In genomic region chr16:56356276-56357241, GRCh38 we compare ENCODE assay signal across 1 cellular context.
TF ChIP-seq lines count a peak whose summit lies in the region.

No MANE protein-coding gene starts in this region.

TF ChIP-seq in HepG2, 621 proteins besides CTCF, POLR2A, EP300 and RAD21 (continued from another document and continues in another):
- TF ChIP-seq NFAT5 (CRISPR knock-in tag; IDR thresholded peaks at IDR 0.05) (0 out of 2 replicates have a peak, but pooled peaks have one; percentile 50), TSC22D2 (CRISPR knock-in tag; IDR thresholded peaks at IDR 0.05; ENCODE audit: borderline replicate concordance) (no peak), ZKSCAN1 (IDR thresholded peaks at IDR 0.05; ENCODE audit: low read length) (peak; percentile 43; the same call in 1 of the 2 replicates), ATF5 (CRISPR knock-in tag; IDR thresholded peaks at IDR 0.05; ENCODE audit: low read depth) (no peak), PAF1 (CRISPR knock-in tag; IDR thresholded peaks at IDR 0.05) (no peak), HNRNPH1 (optimal IDR thresholded peaks at IDR 0.05; ENCODE audit: low read depth, low read length) (no peak), GABPB1 (CRISPR knock-in tag; IDR thresholded peaks at IDR 0.05) (peak; percentile 82), ZBED4 (CRISPR knock-in tag; IDR thresholded peaks at IDR 0.05; ENCODE audit: borderline replicate concordance) (peak; percentile 68; the same call in 1 of the 2 replicates), PATZ1 (CRISPR knock-in tag; IDR thresholded peaks at IDR 0.05) (peak; percentile 79), DBP (CRISPR knock-in tag; IDR thresholded peaks at IDR 0.05; ENCODE audit: not compliant biosample characterization) (peak; percentile 62), TOE1 (CRISPR knock-in tag; IDR thresholded peaks at IDR 0.05) (peak; percentile 64; the same call in 1 of the 2 replicates), AGO1 (IDR thresholded peaks at IDR 0.05; ENCODE audit: low read depth, low read length, poor library complexity, severe bottlenecking) (peak; percentile 75), ZNF382 (CRISPR knock-in tag; IDR thresholded peaks at IDR 0.05; ENCODE audit: borderline replicate concordance) (no peak), ZNF333 (CRISPR knock-in tag; IDR thresholded peaks at IDR 0.05; ENCODE audit: borderline replicate concordance) (no peak), PRPF4 (IDR thresholded peaks at IDR 0.05; ENCODE audit: low read depth, low read length, poor library complexity, severe bottlenecking) (no peak), SMC3 (IDR thresholded peaks at IDR 0.05; ENCODE audit: low read length) (peak; percentile 79), NFYC (CRISPR knock-in tag; IDR thresholded peaks at IDR 0.05) (peak; percentile 43; the same call in 1 of the 2 replicates), ZNF12 (CRISPR knock-in tag; IDR thresholded peaks at IDR 0.05) (0 out of 2 replicates have a peak, but pooled peaks have one; percentile 59), NFKBIZ (CRISPR knock-in tag; IDR thresholded peaks at IDR 0.05) (0 out of 2 replicates have a peak, but pooled peaks have one; percentile 22), ZNF678 (CRISPR knock-in tag; IDR thresholded peaks at IDR 0.05) (no peak), CHCHD3 (CRISPR knock-in tag; IDR thresholded peaks at IDR 0.05) (no peak), ZNF30 (CRISPR knock-in tag; IDR thresholded peaks at IDR 0.05) (no peak), MTA3 (CRISPR knock-in tag; IDR thresholded peaks at IDR 0.05) (no peak), YY1 (IDR thresholded peaks at IDR 0.05; ENCODE audit: insufficient read depth, insufficient replicate concordance, low read depth, low read length) (peak; percentile 78), TBP (CRISPR knock-in tag; IDR thresholded peaks at IDR 0.05) (no peak), ZNF589 (CRISPR knock-in tag; conservative IDR thresholded peaks at IDR 0.05) (no peak), ZNF564 (CRISPR knock-in tag; IDR thresholded peaks at IDR 0.05) (peak; percentile 92; the same call in 1 of the 2 replicates), HOXA3 (CRISPR knock-in tag; IDR thresholded peaks at IDR 0.05) (peak; percentile 71; the same call in 1 of the 2 replicates), ZNF33B (CRISPR knock-in tag; IDR thresholded peaks at IDR 0.05) (0 out of 2 replicates have a peak, but pooled peaks have one; percentile 55), HDAC6 (IDR thresholded peaks at IDR 0.05; ENCODE audit: low read depth, low read length) (no peak), PAX8 (CRISPR knock-in tag; IDR thresholded peaks at IDR 0.05; ENCODE audit: borderline replicate concordance) (no peak), AKAP8 (CRISPR knock-in tag; IDR thresholded peaks at IDR 0.05) (0 out of 2 replicates have a peak, but pooled peaks have one; percentile 60), ZNF354B (CRISPR knock-in tag; IDR thresholded peaks at IDR 0.05) (no peak), KAT2B (IDR thresholded peaks at IDR 0.05; ENCODE audit: borderline replicate concordance, low read depth, low read length) (no peak), ZNF597 (CRISPR knock-in tag; IDR thresholded peaks at IDR 0.05) (no peak), FOXC1 (CRISPR knock-in tag; IDR thresholded peaks at IDR 0.05; ENCODE audit: borderline replicate concordance) (peak; percentile 39; the same call in 1 of the 2 replicates), ZUFSP (CRISPR knock-in tag; IDR thresholded peaks at IDR 0.05; ENCODE audit: borderline replicate concordance) (no peak), ZNF646 (CRISPR knock-in tag; IDR thresholded peaks at IDR 0.05) (no peak), ZNF3 (CRISPR knock-in tag; IDR thresholded peaks at IDR 0.05) (no peak)
